In the genomic region with DNA sequence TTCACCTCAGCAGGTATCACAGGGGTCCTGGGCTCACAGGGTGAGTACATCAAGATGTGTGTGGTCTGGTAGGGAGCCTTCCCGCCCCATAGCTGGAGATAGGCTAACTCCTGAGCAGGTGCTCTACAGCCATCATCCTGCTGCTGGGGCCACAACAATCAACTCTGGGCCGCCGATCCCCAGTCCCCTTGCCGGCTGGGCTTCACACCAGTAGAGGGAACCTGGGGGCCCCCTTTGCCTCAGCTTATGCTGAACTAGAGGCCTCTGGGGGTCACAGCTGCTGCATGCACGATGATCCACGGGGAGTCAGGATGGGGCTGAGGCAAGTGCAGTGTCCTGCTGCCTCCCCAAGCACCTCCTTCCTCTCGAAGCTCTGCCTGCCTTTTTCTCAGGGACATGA, we compare ENCODE assay signal across 1 cellular context.
TF ChIP-seq lines count a peak whose summit lies in the region.

No MANE protein-coding gene starts in this region.

TF ChIP-seq in IMR-90, 13 proteins besides CTCF, POLR2A, EP300 and RAD21:
- TF ChIP-seq FOS (IDR thresholded peaks at IDR 0.05; ENCODE audit: low read depth, low read length) (no peak), RCOR1 (IDR thresholded peaks at IDR 0.05; ENCODE audit: insufficient replicate concordance, low read length) (no peak), BHLHE40 (IDR thresholded peaks at IDR 0.05; ENCODE audit: low read depth, low read length) (no peak), MAFK (IDR thresholded peaks at IDR 0.05; ENCODE audit: low read depth, low read length) (no peak), MXI1 (IDR thresholded peaks at IDR 0.05; ENCODE audit: borderline replicate concordance, low read depth, low read length) (no peak), RFX5 (IDR thresholded peaks at IDR 0.05; ENCODE audit: low read depth, low read length) (no peak), NFE2L2 (IDR thresholded peaks at IDR 0.05; ENCODE audit: low read depth, low read length) (no peak), MAZ (IDR thresholded peaks at IDR 0.05; ENCODE audit: borderline replicate concordance, low read depth, low read length) (no peak), SMC3 (IDR thresholded peaks at IDR 0.05; ENCODE audit: low read depth, low read length) (no peak), CHD1 (IDR thresholded peaks at IDR 0.05; ENCODE audit: low read depth, low read length) (no peak), CEBPB (IDR thresholded peaks at IDR 0.05; ENCODE audit: low read depth, low read length) (no peak)
- TF ChIP-seq, protein P1, sequence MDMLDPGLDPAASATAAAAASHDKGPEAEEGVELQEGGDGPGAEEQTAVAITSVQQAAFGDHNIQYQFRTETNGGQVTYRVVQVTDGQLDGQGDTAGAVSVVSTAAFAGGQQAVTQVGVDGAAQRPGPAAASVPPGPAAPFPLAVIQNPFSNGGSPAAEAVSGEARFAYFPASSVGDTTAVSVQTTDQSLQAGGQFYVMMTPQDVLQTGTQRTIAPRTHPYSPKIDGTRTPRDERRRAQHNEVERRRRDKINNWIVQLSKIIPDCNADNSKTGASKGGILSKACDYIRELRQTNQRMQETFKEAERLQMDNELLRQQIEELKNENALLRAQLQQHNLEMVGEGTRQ (IDR thresholded peaks at IDR 0.05; ENCODE audit: low read depth, low read length): no peak
- TF ChIP-seq, protein P2, sequence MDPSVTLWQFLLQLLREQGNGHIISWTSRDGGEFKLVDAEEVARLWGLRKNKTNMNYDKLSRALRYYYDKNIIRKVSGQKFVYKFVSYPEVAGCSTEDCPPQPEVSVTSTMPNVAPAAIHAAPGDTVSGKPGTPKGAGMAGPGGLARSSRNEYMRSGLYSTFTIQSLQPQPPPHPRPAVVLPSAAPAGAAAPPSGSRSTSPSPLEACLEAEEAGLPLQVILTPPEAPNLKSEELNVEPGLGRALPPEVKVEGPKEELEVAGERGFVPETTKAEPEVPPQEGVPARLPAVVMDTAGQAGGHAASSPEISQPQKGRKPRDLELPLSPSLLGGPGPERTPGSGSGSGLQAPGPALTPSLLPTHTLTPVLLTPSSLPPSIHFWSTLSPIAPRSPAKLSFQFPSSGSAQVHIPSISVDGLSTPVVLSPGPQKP (IDR thresholded peaks at IDR 0.05; ENCODE audit: borderline replicate concordance, low read depth, low read length): no peak
